Comparison of ENCODE assay signal across 9 cellular contexts in the genomic region with DNA sequence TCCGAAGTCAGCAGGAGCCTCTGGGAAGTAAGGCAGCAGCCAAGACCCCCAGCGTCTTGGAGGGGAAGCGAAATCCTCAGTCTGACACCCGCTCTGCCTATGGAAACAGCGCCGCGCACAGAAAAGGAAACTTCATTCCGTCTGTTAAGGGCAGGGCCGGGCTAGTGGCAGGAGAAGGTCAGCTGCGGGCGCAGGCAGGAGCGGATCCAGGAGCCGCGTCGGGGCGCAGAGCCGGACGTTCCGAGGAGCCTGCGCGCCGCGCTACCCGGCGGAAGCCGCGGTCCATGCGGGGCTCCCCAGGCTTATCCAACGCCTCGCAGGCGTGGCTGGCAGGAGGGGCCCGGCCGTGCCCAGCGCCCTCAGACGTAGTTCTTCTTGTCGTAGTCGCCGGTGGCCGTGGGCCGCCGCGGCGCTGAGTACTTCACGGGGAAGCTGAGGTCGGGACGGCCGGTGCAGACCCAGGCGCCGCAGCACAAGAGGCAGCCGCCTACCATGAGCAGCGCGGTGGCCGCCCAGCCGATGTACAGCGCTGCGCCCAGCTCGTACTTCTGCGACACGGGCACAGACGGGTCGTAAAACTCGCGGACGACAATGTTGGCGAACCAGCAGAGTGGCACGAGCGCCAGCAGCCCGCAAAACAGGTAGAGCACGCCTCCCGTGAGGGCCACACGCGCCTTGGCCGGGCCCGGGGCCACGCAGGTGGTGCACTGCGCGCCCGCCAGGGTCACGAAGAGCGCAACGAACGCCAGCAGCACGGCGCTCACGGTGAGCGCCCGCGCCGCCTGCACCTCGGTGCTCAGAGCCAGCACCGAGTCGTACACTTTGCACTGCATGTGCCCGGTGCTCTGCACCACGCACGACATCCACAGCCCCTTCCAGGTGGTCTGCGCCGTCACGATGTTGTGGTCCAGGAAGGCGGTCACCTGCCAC. TPM values are rescaled to one million over a fixed set of nuclear protein-coding genes. Genes with fewer than 3 reads are reported as not detected.
DNase-seq lines count a peak whose midpoint lies in the region; ATAC-seq and TF ChIP-seq lines count a peak whose summit lies in the region.
"Had no signal": no experiment of that assay in that cellular context is flagged by ENCODE, and none has a peak within 500 bp of the region (broad histone marks: within the 10 kb centered on the region; RNA-seq: fewer than 3 reads in every experiment).

No MANE protein-coding gene starts in this region.

- 0 out of 2 replicates have a peak, but pooled peaks cover 4% of the 10 kb centered on the region for H3F3A ChIP-seq in Loucy (ENCODE audit: low read depth)

- H3K79me2 ChIP-seq in Loucy (ENCODE audit: insufficient read depth, low read length), result peaks cover 62% of the 10 kb centered on the region

- TF ChIP-seq EP300 in tibial nerve (IDR thresholded peaks at IDR 0.05), result no peak

- WGBS in tibial nerve, 2 donors, result 1 to 3% methylated on average over 35 to 75 of the region's 99 CpGs

- peaks cover 41% of the 10 kb centered on the region for H4K20me1 ChIP-seq in Loucy (ENCODE audit: insufficient read depth, low read length, poor library complexity, severe bottlenecking)

- H3K4me3 ChIP-seq in BJ (ENCODE audit: low read depth, low read length) (peak overlapping the region; percentile 34), Loucy (ENCODE audit: low read length, poor library complexity, severe bottlenecking) (peak overlapping the region; percentile 79), tibial nerve (peak overlapping the region in 3 of 4 donors; percentile 17 to 43 (median 17))

- CTCF ChIA-PET in BJ (lab: Yijun Ruan, JAX), result interaction anchor here (0.6 to 0.7 kb wide), 2 partner anchors 29 to 78 kb away, joined by 3 read pairs; no protein-coding TSS in a partner anchor

- peak overlapping the region; percentile 96 for H3K9ac ChIP-seq in Loucy (ENCODE audit: low read depth, low read length, poor library complexity, severe bottlenecking)

- POLR2A ChIA-PET in BJ (lab: Charles Lee), result no interaction called here

- peak overlapping the region; percentile 87 for H3K4me2 ChIP-seq in Loucy (ENCODE audit: low read depth, low read length, poor library complexity, severe bottlenecking)

- TF ChIP-seq CTCF in BJ (IDR thresholded peaks at IDR 0.05; ENCODE audit: insufficient read depth, low read depth, low read length) (no peak), Loucy (conservative IDR thresholded peaks at IDR 0.05; ENCODE audit: low read length) (no peak; the same call in 1 of the 2 replicates), tibial nerve (IDR thresholded peaks at IDR 0.05) (no peak)

- no peak for ATAC-seq in HG03175 (IDR thresholded peaks at IDR 0.05; ENCODE audit: unreplicated experiment)

- H3K36me3 ChIP-seq in BJ (ENCODE audit: control insufficient read depth, insufficient read depth, low read length) (no peaks in the 10 kb centered on the region), Loucy (ENCODE audit: insufficient read depth, low read length) (no peaks in the 10 kb centered on the region; the same call in 1 of the 2 replicates), tibial nerve (no peaks in the 10 kb centered on the region)

- no peak for TF ChIP-seq POLR2A in tibial nerve (IDR thresholded peaks at IDR 0.05)

- no peak overlapping the region for H2AFZ ChIP-seq in Loucy (ENCODE audit: low read length)

- no peaks in the 10 kb centered on the region for H3K9me3 ChIP-seq in Loucy (ENCODE audit: insufficient read depth, low read depth, low read length)
- H3K9me3 ChIP-seq in tibial nerve, result no peaks in the 10 kb centered on the region

- H3K9me2 ChIP-seq in Loucy (replicated peaks; ENCODE audit: low read depth, low read length), result no peaks in the 10 kb centered on the region

- peak overlapping the region in 2 of 4 donors; percentile 22 to 57 for H3K27ac ChIP-seq in tibial nerve
- H3K27ac ChIP-seq: epithelial cell of prostate had no signal

- DNase-seq in BJ (ENCODE audit: low read depth) (no peak), brain pericyte (ENCODE audit: low read depth, low spot score) (peak; percentile 53), left kidney (ENCODE audit: low read depth, low spot score) (peak; percentile 67), tibial nerve (ENCODE audit: low spot score in 2 of 2) (no peak), GOT3 (lab: John Stamatoyannopoulos, UW) (no peak)
- no peak for DNase-seq in effector CD4-positive, alpha-beta T cell

- H3K4me1 ChIP-seq in Loucy (ENCODE audit: insufficient read depth, low read length, poor library complexity, severe bottlenecking) (peaks cover 52% of the 10 kb centered on the region), tibial nerve (peaks cover 0 to 22% (median 0%) of the 10 kb centered on the region in 4 donors)

- H3K27me3 ChIP-seq in BJ (ENCODE audit: control insufficient read depth, insufficient read depth, low read length) (peaks cover 2% of the 10 kb centered on the region; the same call in 1 of the 2 replicates), Loucy (ENCODE audit: insufficient read depth, low read length, poor library complexity, severe bottlenecking) (peaks cover 13% of the 10 kb centered on the region), tibial nerve (peaks cover 0 to 50% of the 10 kb centered on the region in 2 donors)

RNA-seq across cellular contexts. Expression of a gene that starts 0.7 kb away (rescaled TPM):
- polyA plus RNA-seq in BJ (2011; rRNA removed), result 0.05 TPM in 1 of 2 replicates, not detected in the other
- polyA minus RNA-seq in BJ (2011; rRNA and poly(A)+ RNA removed), result not detected in 2 replicates
- 100 to 1,000 TPM; 102 to 226 (median 170) TPM for total RNA-seq in tibial nerve

RNA-seq across cellular contexts. Expression of a gene that starts 43.8 kb away (rescaled TPM):
- polyA plus RNA-seq in BJ (2011; rRNA removed), result 12.9 and 13.8 TPM in 2 replicates
- 8.1 and 12.1 TPM in 2 replicates for polyA minus RNA-seq in BJ (2011; rRNA and poly(A)+ RNA removed)
- under 1 TPM in 1 of 4 donors, not detected in 3; 0.98 TPM for total RNA-seq in tibial nerve

RNA-seq across cellular contexts. Expression of a gene that starts 44.5 kb away (rescaled TPM):
- 129 and 135 TPM in 2 replicates for polyA plus RNA-seq in BJ (2011; rRNA removed)
- 58.0 and 133 TPM in 2 replicates for polyA minus RNA-seq in BJ (2011; rRNA and poly(A)+ RNA removed)
- total RNA-seq in tibial nerve, result 10 to 100 TPM; 26.9 to 38.1 (median 30.1) TPM

Comparison
In these comparisons a context has a peak if more than half of its experiments do, and no peak if none do; other contexts are left out.
1. DNase-seq: peak in brain pericyte (single experiment) and left kidney (single experiment); none in BJ (single experiment), tibial nerve (0 of 2), GOT3 (single experiment) and effector CD4-positive, alpha-beta T cell (single experiment).
2. H3K4me3 ChIP-seq: peak in every context shown above with its lines; median percentile 79 in Loucy; 34 in BJ; 17 in tibial nerve.